ENCODE assay signal across 31 cellular contexts in the genomic region with DNA sequence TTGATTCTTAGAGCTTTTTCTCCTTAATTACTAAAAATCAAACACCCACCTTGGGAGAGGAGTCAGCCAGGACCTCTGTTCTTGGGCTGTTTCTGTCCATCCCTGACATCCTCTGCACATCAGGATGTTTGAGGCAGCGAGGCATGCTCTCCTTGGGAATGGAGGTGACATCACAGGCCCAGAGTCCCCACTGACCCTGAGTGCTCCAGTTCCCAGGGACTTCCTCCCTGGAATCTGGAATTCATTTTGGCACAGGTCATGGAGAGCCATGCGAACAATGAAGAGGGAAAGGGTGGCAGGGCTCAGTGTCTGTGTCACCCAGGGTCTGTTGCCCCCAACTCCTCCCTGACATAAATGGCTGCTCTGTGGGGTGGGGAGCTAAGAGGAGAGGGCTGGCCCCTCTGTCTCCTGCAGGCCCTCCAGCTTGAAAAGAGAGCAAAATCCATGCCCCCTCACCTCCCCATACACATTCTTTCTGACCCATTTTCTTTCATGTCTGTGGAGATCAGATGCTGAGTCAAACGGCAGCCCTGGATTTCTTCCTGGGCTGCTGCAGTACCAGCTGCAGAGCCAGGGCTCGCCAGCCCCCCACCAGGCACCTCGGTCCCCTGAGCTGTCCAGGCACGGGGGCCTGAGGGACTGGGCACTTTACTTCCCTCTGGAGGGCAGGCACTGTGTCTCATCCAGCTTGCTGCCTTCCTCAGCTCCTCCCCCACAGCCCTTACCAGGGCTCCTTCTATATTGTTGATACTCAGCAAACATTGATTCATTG.
DNase-seq lines count a peak whose midpoint lies in the region; ATAC-seq, FAIRE-seq and TF ChIP-seq lines count a peak whose summit lies in the region.
"Had no signal": no experiment of that assay in that cellular context is flagged by ENCODE, and none has a peak within 500 bp of the region (broad histone marks: within the 10 kb centered on the region; RNA-seq: fewer than 3 reads in every experiment).

No MANE protein-coding gene starts in this region.

- TF ChIP-seq CTCF in HepG2 (CRISPR knock-in tag; IDR thresholded peaks at IDR 0.05), result no peak
- TF ChIP-seq CTCF in right lobe of liver (IDR thresholded peaks at IDR 0.05), result no peak
- no peak for TF ChIP-seq CTCF in H1 (IDR thresholded peaks at IDR 0.05; ENCODE audit: control extremely low read depth in 1 of 3, insufficient read depth in 1 of 3, low read depth in 1 of 3, low read length in 3 of 3)
- no peak for TF ChIP-seq CTCF in nephron progenitor cell (IDR thresholded peaks at IDR 0.05)
- no peak for TF ChIP-seq CTCF in prostate gland (IDR thresholded peaks at IDR 0.05)
- TF ChIP-seq CTCF in esophagus squamous epithelium (IDR thresholded peaks at IDR 0.05), result no peak

- peaks cover 5% of the 10 kb centered on the region for H3K9me3 Mint-ChIP-seq in nephron progenitor cell
- H3K9me3 Mint-ChIP-seq: activated naive CD8-positive, alpha-beta T cell treated with anti-CD3 and anti-CD28 coated beads for 36 hours; activated T-cell treated with anti-CD3 and anti-CD28 coated beads, Interleukin-2, amount 50 U/mL, for 24 hours; CD4-positive, alpha-beta memory T cell; dendritic cell treated with granulocyte-macrophage colony-stimulating factor and Interleukin-4, amounts not matched to agents 40 ng/mL and 50 ng/mL, for 4 days; type B pancreatic cell had no signal

- H3K79me1 ChIP-seq in H1 (ENCODE audit: low read depth, low read length), result no peaks in the 10 kb centered on the region

- no peak overlapping the region for H3K56ac ChIP-seq in H1 (replicated peaks; ENCODE audit: insufficient read length, low read depth, low read length)

- H4K8ac ChIP-seq in H1 (ENCODE audit: extremely low read depth, insufficient read depth, low read length), result no peak overlapping the region

- TF ChIP-seq EP300 in HepG2 (IDR thresholded peaks at IDR 0.05; ENCODE audit: low read depth in 2 of 2, low read length in 2 of 2) (no peak), HepG2 (CRISPR knock-in tag; IDR thresholded peaks at IDR 0.05; ENCODE audit: borderline replicate concordance) (no peak), H1 (IDR thresholded peaks at IDR 0.05; ENCODE audit: borderline replicate concordance in 1 of 2, low read depth in 2 of 2, low read length in 2 of 2) (no peak)

- H2BK20ac ChIP-seq in H1 (ENCODE audit: low read length), result 0 out of 2 replicates have a peak overlapping the region, but pooled peaks have one; percentile 55

- peaks cover 7% of the 10 kb centered on the region for H3K27me3 Mint-ChIP-seq in nephron progenitor cell (ENCODE audit: low read depth, poor library complexity)
- H3K27me3 Mint-ChIP-seq: type B pancreatic cell had no signal

- DNase-seq in HepG2 (ENCODE audit: low spot score) (no peak), right lobe of liver (no peak), H1 (ENCODE audit: low read depth in 1 of 2, low spot score in 2 of 2) (no peak), nephron progenitor cell (no peak), cortex of kidney (lab: John Stamatoyannopoulos, UW) (no peak), NCI-H1417 (lab: John Stamatoyannopoulos, UW) (no peak), prostate gland (ENCODE audit: low spot score) (no peak), esophagus squamous epithelium (lab: John Stamatoyannopoulos, UW) (no peak)
- DNase-seq: activated gamma-delta T cell; activated naive CD8-positive, alpha-beta T cell treated with anti-CD3 and anti-CD28 coated beads for 36 hours; activated T-cell treated with anti-CD3 and anti-CD28 coated beads, Interleukin-2, amount 50 U/mL, for 24 hours; anterior cingulate cortex; CD4-positive, alpha-beta memory T cell; DND-41; foreskin melanocyte; GOT3; NCI-H187; NCI-H82; RPMI8226; sigmoid colon; stimulated activated CD4-positive, alpha-beta T cell treated with anti-CD3 and anti-CD28 coated beads, Interleukin-12 subunit alpha, Interleukin-12 subunit beta, amount 100 ng/mL, for 4 hours; stimulated activated CD4-positive, alpha-beta T cell treated with anti-CD3 and anti-CD28 coated beads, Interleukin-2, amount 100 ng/mL, for 48 hours had no signal

- no peaks in the 10 kb centered on the region for H3K23me2 ChIP-seq in H1 (ENCODE audit: low read depth, low read length)

- H3K18ac ChIP-seq in H1 (ENCODE audit: extremely low read depth, low read length), result 0 out of 2 replicates have a peak overlapping the region, but pooled peaks have one; percentile 20

- H3K27ac ChIP-seq in HepG2 (ENCODE audit: extremely low read length, insufficient read depth, low read length) (no peak overlapping the region), right lobe of liver (no peak overlapping the region), H1 (ENCODE audit: low read depth, low read length) (no peak overlapping the region), prostate gland (no peak overlapping the region), esophagus squamous epithelium (no peak overlapping the region)
- H3K27ac ChIP-seq: A549, esophagus muscularis mucosa, SJSA1 had no signal

- no peak; the same call in 2 of the 3 replicates for ATAC-seq in HepG2
- ATAC-seq in right lobe of liver, result no peak
- ATAC-seq: A549 had no signal

- peak overlapping the region; percentile 59 for H3K27ac Mint-ChIP-seq in nephron progenitor cell
- H3K27ac Mint-ChIP-seq: activated naive CD8-positive, alpha-beta T cell treated with anti-CD3 and anti-CD28 coated beads for 36 hours; activated T-cell treated with anti-CD3 and anti-CD28 coated beads, Interleukin-2, amount 50 U/mL, for 24 hours; B cell; CD4-positive, alpha-beta memory T cell; dendritic cell treated with granulocyte-macrophage colony-stimulating factor and Interleukin-4, amounts not matched to agents 40 ng/mL and 50 ng/mL, for 4 days; type B pancreatic cell had no signal

- H3K4me1 Mint-ChIP-seq in nephron progenitor cell, result peaks cover 61% of the 10 kb centered on the region
- H3K4me1 Mint-ChIP-seq: B cell; CD4-positive, alpha-beta memory T cell had no signal

- no peak overlapping the region; the same call in 1 of the 2 replicates for H2BK5ac ChIP-seq in H1 (ENCODE audit: low read depth, low read length)

- H4K20me1 ChIP-seq in HepG2 (ENCODE audit: insufficient read depth, low read length), result no peaks in the 10 kb centered on the region
- H4K20me1 ChIP-seq in H1 (replicated peaks in 1 of 2; ENCODE audit: control insufficient read depth in 1 of 2, insufficient read depth in 2 of 2, low read length in 2 of 2), result no peaks in the 10 kb centered on the region

- H3K4ac ChIP-seq in H1 (replicated peaks; ENCODE audit: insufficient read length, low read depth, low read length), result no peak overlapping the region

- intact Hi-C loops in HepG2 (cut with micrococcal nuclease; ENCODE audit: unreplicated experiment), result no loop called here
- intact Hi-C loops in right lobe of liver (cut with DNase I), result no loop called here
- intact Hi-C loops in prostate gland (cut with DNase I), result loop anchor here (5.0 kb wide), 1 partner anchor 354 kb away; no protein-coding TSS in a partner anchor
- intact Hi-C loops in esophagus squamous epithelium (cut with DNase I), result no loop called here

- in situ Hi-C loops in HepG2 (cut with HindIII; ENCODE audit: extremely low pct_ligation_motif_present, low pct_unique_long_range_greater_than_20kb), result no loop called here

- no peaks in the 10 kb centered on the region for H3K36me3 Mint-ChIP-seq in nephron progenitor cell (ENCODE audit: low read depth)
- H3K36me3 Mint-ChIP-seq: activated naive CD8-positive, alpha-beta T cell treated with anti-CD3 and anti-CD28 coated beads for 36 hours; CD4-positive, alpha-beta memory T cell had no signal

- no TSS peak for BruUV-seq in HepG2 (replicated peaks; lab: Mats Ljungman, UMichigan)

- no peaks in the 10 kb centered on the region for H3K9me3 ChIP-seq in HepG2 (ENCODE audit: low read length)
- no peaks in the 10 kb centered on the region for H3K9me3 ChIP-seq in right lobe of liver
- H3K9me3 ChIP-seq in H1 (ENCODE audit: insufficient read depth in 2 of 2, low read depth in 1 of 2, low read length in 1 of 2), result no peaks in the 10 kb centered on the region
- no peaks in the 10 kb centered on the region for H3K9me3 ChIP-seq in prostate gland
- no peaks in the 10 kb centered on the region for H3K9me3 ChIP-seq in esophagus squamous epithelium
- H3K9me3 ChIP-seq: A549, esophagus muscularis mucosa, sigmoid colon, SJSA1 had no signal

- H3K4me3 Mint-ChIP-seq in nephron progenitor cell, result no peak overlapping the region
- H3K4me3 Mint-ChIP-seq: activated naive CD8-positive, alpha-beta T cell treated with anti-CD3 and anti-CD28 coated beads for 36 hours; activated T-cell treated with anti-CD3 and anti-CD28 coated beads, Interleukin-2, amount 50 U/mL, for 24 hours; B cell; CD4-positive, alpha-beta memory T cell; dendritic cell treated with granulocyte-macrophage colony-stimulating factor and Interleukin-4, amounts not matched to agents 40 ng/mL and 50 ng/mL, for 4 days; type B pancreatic cell had no signal

- POLR2A ChIA-PET in HepG2 (lab: Yijun Ruan, JAX), result no interaction called here
- POLR2A ChIA-PET in H1 (lab: Charles Lee; ENCODE audit: partially characterized antibody), result interaction anchor here (0.6 to 1.3 kb wide), 3 partner anchors 19 to 89 kb away, joined by 3 read pairs; no protein-coding TSS in a partner anchor

- no peak overlapping the region for H2BK15ac ChIP-seq in H1 (ENCODE audit: low read length)

- H3K4me2 ChIP-seq in HepG2 (ENCODE audit: low read depth, low read length) (no peak overlapping the region), H1 (ENCODE audit: insufficient read depth in 1 of 2, low read depth in 2 of 2, low read length in 2 of 2) (no peak overlapping the region)
- H3K4me2 ChIP-seq: A549 had no signal

- no peak overlapping the region for H2AK5ac ChIP-seq in H1 (ENCODE audit: low read depth, low read length)

- H2BK120ac ChIP-seq in H1 (replicated peaks; ENCODE audit: low read depth, low read length), result no peak overlapping the region

- H3K23ac ChIP-seq in H1 (ENCODE audit: insufficient read length), result no peak overlapping the region

- H3K79me2 ChIP-seq in HepG2 (ENCODE audit: insufficient read depth, low read length) (no peaks in the 10 kb centered on the region), H1 (ENCODE audit: control insufficient read depth in 1 of 2, insufficient read depth in 2 of 2, low read length in 2 of 2) (no peaks in the 10 kb centered on the region)

- H3K4me3 ChIP-seq in HepG2 (replicated peaks in 1 of 3; ENCODE audit: insufficient read depth in 1 of 3, low read depth in 2 of 3, low read length in 3 of 3) (no peak overlapping the region), right lobe of liver (no peak overlapping the region), H1 (ENCODE audit: extremely low read depth in 1 of 4, insufficient read depth in 2 of 4, low read depth in 3 of 4, low read length in 4 of 4) (no peak overlapping the region), prostate gland (no peak overlapping the region), esophagus squamous epithelium (no peak overlapping the region)
- H3K4me3 ChIP-seq: A549, esophagus muscularis mucosa, sigmoid colon, SJSA1 had no signal

- no peak overlapping the region for H3K9ac ChIP-seq in HepG2 (ENCODE audit: insufficient read depth, low read depth, low read length)
- no peak overlapping the region for H3K9ac ChIP-seq in H1 (replicated peaks in 1 of 4; ENCODE audit: extremely low read depth in 1 of 4, low read depth in 3 of 4, low read length in 3 of 4)

- TF ChIP-seq POLR2A in HepG2 (IDR thresholded peaks at IDR 0.05; ENCODE audit: insufficient read depth in 1 of 2, low read depth in 2 of 2, low read length in 2 of 2) (no peak), right lobe of liver (IDR thresholded peaks at IDR 0.05) (no peak), H1 (IDR thresholded peaks at IDR 0.05; ENCODE audit: control extremely low read depth in 1 of 2, low read depth in 2 of 2, low read length in 2 of 2) (no peak), prostate gland (IDR thresholded peaks at IDR 0.05) (no peak), esophagus squamous epithelium (IDR thresholded peaks at IDR 0.05) (no peak)

- no peak for FAIRE-seq in HepG2 (lab: Jason Lieb, UNC)
- no peak for FAIRE-seq in H1 (lab: Jason Lieb, UNC)
- FAIRE-seq: A549, D721Med, endometrium, GM19239 had no signal

- H4K91ac ChIP-seq in H1 (replicated peaks; ENCODE audit: insufficient read length, low read length), result no peak overlapping the region

- no peak for TF ChIP-seq RAD21 in HepG2 (CRISPR knock-in tag; IDR thresholded peaks at IDR 0.05)
- no peak for TF ChIP-seq RAD21 in H1 (IDR thresholded peaks at IDR 0.05 in 1 of 2, conservative IDR thresholded peaks at IDR 0.05 in 1 of 2; ENCODE audit: low read depth in 2 of 2, low read length in 2 of 2)

- H2AFZ ChIP-seq in HepG2 (ENCODE audit: low read length) (no peak overlapping the region), H1 (ENCODE audit: low read length) (no peak overlapping the region)

- H3K14ac ChIP-seq in H1 (ENCODE audit: insufficient read length), result no peak overlapping the region

- H3K4me1 ChIP-seq in HepG2 (ENCODE audit: insufficient read depth, low read length) (no peaks in the 10 kb centered on the region), right lobe of liver (peaks cover 0 to 4% (median 0%) of the 10 kb centered on the region in 4 donors), H1 (replicated peaks in 1 of 4; ENCODE audit: control insufficient read depth in 3 of 4, insufficient read depth in 4 of 4, low read length in 3 of 4) (peaks cover 2 to 20% (median 9%) of the 10 kb centered on the region in 4 experiments; a peak in 6 of 7 replicates), prostate gland (replicated peaks) (no peaks in the 10 kb centered on the region), esophagus squamous epithelium (peaks cover 0 to 26% (median 15%) of the 10 kb centered on the region in 3 donors)

- 0 out of 5 replicates have a peak, but pooled peaks cover 1 to 3% of the 10 kb centered on the region in 2 experiments for H3K27me3 ChIP-seq in HepG2 (ENCODE audit: control insufficient read depth in 1 of 2, insufficient read depth in 2 of 2, low read length in 2 of 2)
- H3K27me3 ChIP-seq in right lobe of liver, result no peaks in the 10 kb centered on the region
- no peaks in the 10 kb centered on the region for H3K27me3 ChIP-seq in H1 (replicated peaks in 1 of 4; ENCODE audit: control insufficient read depth in 3 of 4, extremely low read depth in 1 of 4, insufficient read depth in 3 of 4, low read length in 3 of 4)
- no peaks in the 10 kb centered on the region for H3K27me3 ChIP-seq in prostate gland (replicated peaks; ENCODE audit: insufficient read depth)
- no peaks in the 10 kb centered on the region for H3K27me3 ChIP-seq in esophagus squamous epithelium
- H3K27me3 ChIP-seq: esophagus muscularis mucosa, sigmoid colon, SJSA1 had no signal

- H3K36me3 ChIP-seq in HepG2 (replicated peaks in 1 of 2; ENCODE audit: control insufficient read depth in 1 of 2, insufficient read depth in 2 of 2, low read length in 2 of 2), result no peaks in the 10 kb centered on the region
- no peaks in the 10 kb centered on the region for H3K36me3 ChIP-seq in right lobe of liver
- H3K36me3 ChIP-seq in H1 (ENCODE audit: control insufficient read depth in 2 of 4, insufficient read depth in 4 of 4, low read length in 3 of 4), result no peaks in the 10 kb centered on the region
- no peaks in the 10 kb centered on the region for H3K36me3 ChIP-seq in prostate gland
- H3K36me3 ChIP-seq in esophagus squamous epithelium, result no peaks in the 10 kb centered on the region
- H3K36me3 ChIP-seq: esophagus muscularis mucosa, sigmoid colon, SJSA1 had no signal

- 6% methylated on average over 5 of the region's 6 CpGs for WGBS in HepG2 (ENCODE audit: low lambda C conversion rate)
- WGBS in right lobe of liver (ENCODE audit: insufficient coverage, low coverage, low lambda C conversion rate, missing lambda C conversion rate), result 43% methylated on average over 5 of the region's 6 CpGs
- 82% methylated on average over 6 of the region's 6 CpGs; no CpG with 5 or more reads in 1 of the 2 experiments for WGBS in H1 (ENCODE audit: extremely low coverage in 1 of 2, insufficient coverage in 1 of 2, insufficient read length in 1 of 2, insufficient replicate concordance in 2 of 2, low coverage in 1 of 2, low lambda C conversion rate in 2 of 2, missing lambda C conversion rate in 1 of 2), 2 experiments
- WGBS in prostate gland, result 79% methylated on average over 6 of the region's 6 CpGs
- WGBS in esophagus squamous epithelium, 2 donors, result 75 to 81% methylated on average over 2 to 5 of the region's 6 CpGs

- no peak overlapping the region for H4K5ac ChIP-seq in H1 (ENCODE audit: insufficient read length, low read depth, low read length)

- CTCF ChIA-PET in HepG2 (lab: Yijun Ruan, JAX; ENCODE audit: low intra/inter-chr PET ratio, low total read pairs) (no interaction called here), H1 (lab: Charles Lee; ENCODE audit: partially characterized antibody) (interaction anchor here (0.6 to 9.7 kb wide), 7 partner anchors 10 to 88 kb away, joined by 3 to 92 read pairs (median 3); no protein-coding TSS in a partner anchor)

- H2BK12ac ChIP-seq in H1 (ENCODE audit: low read depth, low read length), result no peak overlapping the region
